Comparison of ENCODE assay signal across 17 cellular contexts in the genomic region with DNA sequence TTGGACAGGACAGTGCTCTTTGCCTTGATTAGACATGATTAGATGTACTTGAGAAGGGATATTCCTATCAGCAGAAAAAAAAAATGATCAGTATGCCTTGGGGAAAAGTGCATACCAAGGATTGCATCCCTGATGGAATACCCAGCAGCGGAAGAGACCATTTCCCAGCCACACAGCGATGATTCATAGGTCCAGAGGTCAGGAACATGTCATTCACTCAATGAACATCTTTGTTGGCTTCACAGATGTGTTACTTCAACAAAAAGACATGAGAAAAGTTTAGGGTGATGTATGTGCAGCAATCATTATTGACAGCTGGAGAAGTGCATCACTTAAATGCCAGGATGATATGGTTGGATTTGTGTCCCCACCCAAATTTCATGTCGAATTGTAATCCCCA.
DNase-seq lines count a peak whose midpoint lies in the region; ATAC-seq, FAIRE-seq and TF ChIP-seq lines count a peak whose summit lies in the region.
"Had no signal": no experiment of that assay in that cellular context is flagged by ENCODE, and none has a peak within 500 bp of the region (broad histone marks: within the 10 kb centered on the region; RNA-seq: fewer than 3 reads in every experiment).

No MANE protein-coding gene starts in this region.

- H3K23ac ChIP-seq in H1 (ENCODE audit: insufficient read length) (no peak overlapping the region), mesenchymal stem cell (ENCODE audit: low read length in 2 of 2) (no peak overlapping the region)

- FAIRE-seq in H1 (lab: Jason Lieb, UNC): peak; percentile 19
- FAIRE-seq: pancreas had no signal

- POLR2A ChIA-PET in PC-3 (lab: Charles Lee; ENCODE audit: unreplicated experiment): no interaction called here
- POLR2A ChIA-PET in H1 (lab: Charles Lee; ENCODE audit: partially characterized antibody): no interaction called here

- H3K27me3 ChIP-seq in PC-3 (ENCODE audit: low read length) (no peaks in the 10 kb centered on the region), H1 (replicated peaks in 1 of 4; ENCODE audit: control insufficient read depth in 3 of 4, extremely low read depth in 1 of 4, insufficient read depth in 3 of 4, low read length in 3 of 4) (no peaks in the 10 kb centered on the region; a peak in 1 of 7 replicates), mesenchymal stem cell (ENCODE audit: control insufficient read depth in 1 of 2, insufficient read depth in 1 of 2, low read length in 2 of 2) (peaks cover 0 to 32% of the 10 kb centered on the region in 2 experiments), BE2C (no peaks in the 10 kb centered on the region)
- H3K27me3 ChIP-seq: Peyer's patch had no signal

- TF ChIP-seq CTCF in PC-3 (conservative IDR thresholded peaks at IDR 0.05; ENCODE audit: low read depth, low read length) (no peak), H1 (IDR thresholded peaks at IDR 0.05; ENCODE audit: control extremely low read depth in 1 of 3, insufficient read depth in 1 of 3, low read depth in 1 of 3, low read length in 3 of 3) (no peak), BE2C (IDR thresholded peaks at IDR 0.05; ENCODE audit: low read depth, low read length) (no peak)

- H3K79me2 ChIP-seq in PC-3 (ENCODE audit: low read length) (no peaks in the 10 kb centered on the region), H1 (ENCODE audit: control insufficient read depth in 1 of 2, insufficient read depth in 2 of 2, low read length in 2 of 2) (no peaks in the 10 kb centered on the region)

- peaks cover 7% of the 10 kb centered on the region for H3K4me1 ChIP-seq in PC-3 (ENCODE audit: insufficient read depth, low read length)
- peaks cover 0 to 9% (median 2%) of the 10 kb centered on the region in 4 experiments; a peak in 3 of 7 replicates for H3K4me1 ChIP-seq in H1 (replicated peaks in 1 of 4; ENCODE audit: control insufficient read depth in 3 of 4, insufficient read depth in 4 of 4, low read length in 3 of 4)
- H3K4me1 ChIP-seq in mesenchymal stem cell (ENCODE audit: control insufficient read depth, insufficient read depth, low read depth, low read length): no peaks in the 10 kb centered on the region
- no peaks in the 10 kb centered on the region for H3K4me1 ChIP-seq in BE2C
- H3K4me1 ChIP-seq: pancreas, Peyer's patch had no signal

- H3K14ac ChIP-seq in H1 (ENCODE audit: insufficient read length): no peak overlapping the region
- H3K14ac ChIP-seq in mesenchymal stem cell (ENCODE audit: low read length in 2 of 2): no peak overlapping the region

- H3K9me2 ChIP-seq in PC-3 (replicated peaks; ENCODE audit: low read length): no peaks in the 10 kb centered on the region

- no peak for TF ChIP-seq RAD21 in H1 (IDR thresholded peaks at IDR 0.05 in 1 of 2, conservative IDR thresholded peaks at IDR 0.05 in 1 of 2; ENCODE audit: low read depth in 2 of 2, low read length in 2 of 2)

- no peak overlapping the region for H2BK15ac ChIP-seq in H1 (ENCODE audit: low read length)
- H2BK15ac ChIP-seq in mesenchymal stem cell (ENCODE audit: low read depth, poor library complexity, severe bottlenecking): no peak overlapping the region

- H2AK5ac ChIP-seq in H1 (ENCODE audit: low read depth, low read length) (no peak overlapping the region), mesenchymal stem cell (ENCODE audit: low read length, severe bottlenecking) (no peak overlapping the region)

- H3K4me2 ChIP-seq in PC-3 (ENCODE audit: low read length): no peak overlapping the region
- no peak overlapping the region for H3K4me2 ChIP-seq in H1 (ENCODE audit: insufficient read depth in 1 of 2, low read depth in 2 of 2, low read length in 2 of 2)
- no peak overlapping the region for H3K4me2 ChIP-seq in mesenchymal stem cell (ENCODE audit: low read length, poor library complexity, severe bottlenecking)

- H3K9ac ChIP-seq in PC-3 (ENCODE audit: low read length): no peak overlapping the region
- H3K9ac ChIP-seq in H1 (replicated peaks in 1 of 4; ENCODE audit: extremely low read depth in 1 of 4, low read depth in 3 of 4, low read length in 3 of 4): no peak overlapping the region
- H3K9ac ChIP-seq in mesenchymal stem cell (ENCODE audit: low read length): no peak overlapping the region

- H4K91ac ChIP-seq in H1 (replicated peaks; ENCODE audit: insufficient read length, low read length) (no peak overlapping the region), mesenchymal stem cell (ENCODE audit: low read length) (no peak overlapping the region)

- no peak overlapping the region for H3K56ac ChIP-seq in H1 (replicated peaks; ENCODE audit: insufficient read length, low read depth, low read length)

- H2BK120ac ChIP-seq in H1 (replicated peaks; ENCODE audit: low read depth, low read length): no peak overlapping the region
- no peak overlapping the region for H2BK120ac ChIP-seq in mesenchymal stem cell (ENCODE audit: low read depth, low read length)

- no TSS peak for BruUV-seq in PC-3 (replicated peaks; lab: Mats Ljungman, UMichigan)

- H4K20me1 ChIP-seq in PC-3 (ENCODE audit: low read length) (no peaks in the 10 kb centered on the region), H1 (replicated peaks in 1 of 2; ENCODE audit: control insufficient read depth in 1 of 2, insufficient read depth in 2 of 2, low read length in 2 of 2) (no peaks in the 10 kb centered on the region)

- no peaks in the 10 kb centered on the region for H3K23me2 ChIP-seq in H1 (ENCODE audit: low read depth, low read length)

- H3K4ac ChIP-seq in H1 (replicated peaks; ENCODE audit: insufficient read length, low read depth, low read length) (no peak overlapping the region), mesenchymal stem cell (ENCODE audit: low read depth in 1 of 2, low read length in 2 of 2) (no peak overlapping the region)

- H4K8ac ChIP-seq in H1 (ENCODE audit: extremely low read depth, insufficient read depth, low read length): no peak overlapping the region
- H4K8ac ChIP-seq in mesenchymal stem cell (ENCODE audit: low read length): no peak overlapping the region

- H3K27ac ChIP-seq in PC-3 (ENCODE audit: low read length) (no peak overlapping the region), H1 (ENCODE audit: low read depth, low read length) (no peak overlapping the region), mesenchymal stem cell (ENCODE audit: low read length, poor library complexity, severe bottlenecking) (no peak overlapping the region)
- H3K27ac ChIP-seq: pancreas, Peyer's patch had no signal

- H4K5ac ChIP-seq in H1 (ENCODE audit: insufficient read length, low read depth, low read length): no peak overlapping the region

- TF ChIP-seq EP300 in H1 (IDR thresholded peaks at IDR 0.05; ENCODE audit: borderline replicate concordance in 1 of 2, low read depth in 2 of 2, low read length in 2 of 2): no peak

- H2BK20ac ChIP-seq in H1 (ENCODE audit: low read length): no peak overlapping the region

- no peak overlapping the region for H3K18ac ChIP-seq in H1 (ENCODE audit: extremely low read depth, low read length)
- no peak overlapping the region for H3K18ac ChIP-seq in mesenchymal stem cell (ENCODE audit: low read depth in 1 of 2, low read length in 2 of 2)

- H2BK12ac ChIP-seq in H1 (ENCODE audit: low read depth, low read length): no peak overlapping the region
- no peak overlapping the region for H2BK12ac ChIP-seq in mesenchymal stem cell (ENCODE audit: low read length in 2 of 2)

- H2BK5ac ChIP-seq in H1 (ENCODE audit: low read depth, low read length) (no peak overlapping the region), mesenchymal stem cell (ENCODE audit: low read depth, low read length, poor library complexity, severe bottlenecking) (no peak overlapping the region)

- WGBS in H1 (ENCODE audit: extremely low coverage in 1 of 2, insufficient coverage in 1 of 2, insufficient read length in 1 of 2, insufficient replicate concordance in 2 of 2, low coverage in 1 of 2, low lambda C conversion rate in 2 of 2, missing lambda C conversion rate in 1 of 2), 2 experiments: 100% methylated on average over 3 of the region's 3 CpGs; no CpG with 5 or more reads in 1 of the 2 experiments
- WGBS in mesenchymal stem cell: 0% methylated on average over 1 of the region's 3 CpGs

- no peak for TF ChIP-seq POLR2A in H1 (IDR thresholded peaks at IDR 0.05; ENCODE audit: control extremely low read depth in 1 of 2, low read depth in 2 of 2, low read length in 2 of 2)

- intact Hi-C loops in PC-3 (cut with micrococcal nuclease): no loop called here

- H3F3A ChIP-seq in PC-3 (ENCODE audit: low read length, unreplicated experiment): no peaks in the 10 kb centered on the region

- DNase-seq in EL (peak; percentile 79), PC-3 (peak; percentile 58), H1 (ENCODE audit: low read depth in 1 of 2, low spot score in 2 of 2) (no peak), mesenchymal stem cell (peak; percentile 46), BE2C (no peak), anterior cingulate cortex (lab: John Stamatoyannopoulos, UW) (no peak)
- no peak for DNase-seq in stimulated activated CD4-positive, alpha-beta T cell treated with anti-CD3 and anti-CD28 coated beads, Interleukin-2, amount 100 ng/mL, for 48 hours
- DNase-seq: activated CD4-positive, alpha-beta T cell treated with anti-CD3 and anti-CD28 coated beads for 48 hours; activated T-cell treated with anti-CD3 and anti-CD28 coated beads, Interleukin-2, amount 50 U/mL, for 48 hours; DMS 273 treated with DMSO at 0.1 percent for 48 hours; glutamatergic neuron; left cardiac atrium; NCI-H1417 treated with DMSO at 0.1 percent for 48 hours; NCI-H69; pancreas had no signal

- no peak for ATAC-seq in PC-3
- no peak for ATAC-seq in GM21381 (IDR thresholded peaks at IDR 0.05; ENCODE audit: unreplicated experiment)
- ATAC-seq: left cardiac atrium, pancreas had no signal

- H3K36me3 ChIP-seq in PC-3 (ENCODE audit: low read depth, low read length): no peaks in the 10 kb centered on the region
- H3K36me3 ChIP-seq in H1 (ENCODE audit: control insufficient read depth in 2 of 4, insufficient read depth in 4 of 4, low read length in 3 of 4): no peaks in the 10 kb centered on the region
- H3K36me3 ChIP-seq in mesenchymal stem cell (ENCODE audit: control insufficient read depth in 1 of 2, insufficient read depth in 2 of 2, low read depth in 1 of 2, low read length in 2 of 2): no peaks in the 10 kb centered on the region
- no peaks in the 10 kb centered on the region for H3K36me3 ChIP-seq in BE2C
- H3K36me3 ChIP-seq: pancreas, Peyer's patch had no signal

- H2AFZ ChIP-seq in PC-3 (ENCODE audit: low read length) (no peak overlapping the region), H1 (ENCODE audit: low read length) (no peak overlapping the region), mesenchymal stem cell (ENCODE audit: low read depth, low read length) (no peak overlapping the region)

- no peak overlapping the region for H3K4me3 ChIP-seq in PC-3 (ENCODE audit: low read length)
- H3K4me3 ChIP-seq in H1 (ENCODE audit: extremely low read depth in 1 of 4, insufficient read depth in 2 of 4, low read depth in 3 of 4, low read length in 4 of 4): no peak overlapping the region
- no peak overlapping the region for H3K4me3 ChIP-seq in mesenchymal stem cell (ENCODE audit: insufficient read depth in 1 of 2, low read depth in 1 of 2, low read length in 2 of 2)
- H3K4me3 ChIP-seq in BE2C (ENCODE audit: low read depth, low read length): no peak overlapping the region
- H3K4me3 ChIP-seq: pancreas, Peyer's patch had no signal

- H3K9me3 ChIP-seq in PC-3 (ENCODE audit: low read length): no peaks in the 10 kb centered on the region
- H3K9me3 ChIP-seq in H1 (ENCODE audit: insufficient read depth in 2 of 2, low read depth in 1 of 2, low read length in 1 of 2): no peaks in the 10 kb centered on the region
- H3K9me3 ChIP-seq in mesenchymal stem cell (ENCODE audit: control insufficient read depth, low read length): no peaks in the 10 kb centered on the region
- H3K9me3 ChIP-seq in BE2C: no peaks in the 10 kb centered on the region
- H3K9me3 ChIP-seq: pancreas, Peyer's patch had no signal

- H3K79me1 ChIP-seq in H1 (ENCODE audit: low read depth, low read length) (no peaks in the 10 kb centered on the region), mesenchymal stem cell (replicated peaks; ENCODE audit: low read length, poor library complexity, severe bottlenecking) (no peaks in the 10 kb centered on the region)

- CTCF ChIA-PET in PC-3 (lab: Charles Lee): no interaction called here
- CTCF ChIA-PET in H1 (lab: Charles Lee; ENCODE audit: partially characterized antibody): interaction anchor here (0.7 kb wide), 1 partner anchor 565 kb away, joined by 3 read pairs; no protein-coding TSS in a partner anchor

Comparison
In these comparisons a context has a peak if more than half of its experiments do, and no peak if none do; other contexts are left out.
1. DNase-seq: peak in EL (single experiment), PC-3 (single experiment) and mesenchymal stem cell (single experiment); none in H1 (0 of 2), BE2C (single experiment), anterior cingulate cortex (0 of 58) and stimulated activated CD4-positive, alpha-beta T cell treated with anti-CD3 and anti-CD28 coated beads, Interleukin-2, amount 100 ng/mL, for 48 hours (0 of 2).